14 cellular contexts compared by ENCODE assay signal in the genomic region with DNA sequence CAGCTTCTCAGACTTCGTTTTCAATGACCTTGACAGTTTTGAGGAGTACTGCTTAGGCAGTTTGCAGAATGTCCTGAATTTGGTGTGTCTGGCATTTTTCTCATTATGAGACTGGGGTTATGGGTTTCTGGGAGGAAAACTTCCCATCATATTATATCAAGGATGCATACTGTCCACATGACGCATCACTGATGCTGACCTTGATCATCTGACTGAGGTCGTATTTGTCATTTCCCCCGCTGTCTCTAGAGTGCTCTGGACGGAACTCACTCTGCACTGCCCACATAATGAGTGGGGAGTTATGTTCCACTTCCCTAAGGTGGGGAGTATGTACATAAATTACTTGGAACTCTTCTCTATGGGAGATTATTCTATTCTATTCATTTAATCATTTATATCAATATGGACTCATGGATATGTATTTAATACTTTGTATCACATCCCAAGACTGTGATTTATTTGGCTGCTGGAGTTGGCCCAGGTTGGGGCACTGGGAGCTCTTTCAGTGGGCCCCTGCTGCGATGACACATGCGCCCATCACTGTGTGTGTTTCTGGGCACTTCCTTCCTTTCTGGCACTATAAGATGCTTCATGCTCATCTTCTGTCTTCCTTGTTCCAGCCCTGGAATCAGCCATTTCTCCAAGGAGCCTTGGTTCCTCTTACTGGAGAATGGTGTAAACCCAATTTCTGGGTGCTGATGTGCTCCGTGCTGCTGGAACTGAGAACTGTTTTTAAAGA.
DNase-seq lines count a peak whose midpoint lies in the region; FAIRE-seq and TF ChIP-seq lines count a peak whose summit lies in the region.
"Had no signal": no experiment of that assay in that cellular context is flagged by ENCODE, and none has a peak within 500 bp of the region (broad histone marks: within the 10 kb centered on the region; RNA-seq: fewer than 3 reads in every experiment).

No MANE protein-coding gene starts in this region.

- peaks cover 2 to 9% of the 10 kb centered on the region in 2 donors for H3K4me1 ChIP-seq in kidney (ENCODE audit: control insufficient read depth in 1 of 2, insufficient read depth in 1 of 2, low read depth in 1 of 2, low read length in 2 of 2)
- H3K4me1 ChIP-seq: gastrocnemius medialis had no signal

- TF ChIP-seq CTCF in fibroblast of villous mesenchyme (IDR thresholded peaks at IDR 0.05; ENCODE audit: insufficient read depth, low read depth, low read length), result no peak
- no peak for TF ChIP-seq CTCF in kidney (IDR thresholded peaks at IDR 0.05; ENCODE audit: borderline replicate concordance, extremely low read depth, insufficient read depth)

- DNase-seq in A172 (ENCODE audit: low spot score), result peak; percentile 61
- DNase-seq in EL, result peak; percentile 51
- DNase-seq in T1000 (lab: John Stamatoyannopoulos, UW), result peak; percentile 6
- peak; percentile 72 for DNase-seq in fibroblast of villous mesenchyme (ENCODE audit: low read depth)
- DNase-seq in COR-L47 (lab: John Stamatoyannopoulos, UW), result no peak
- no peak for DNase-seq in RCC 7860 (ENCODE audit: low spot score)
- DNase-seq in kidney, result no peak
- DNase-seq in GM03348 (ENCODE audit: low spot score), result no peak
- DNase-seq: DMS79; effector memory CD8-positive, alpha-beta T cell; gastrocnemius medialis; immature natural killer cell; ovary; transverse colon had no signal

- H3K9ac ChIP-seq in kidney (ENCODE audit: low read length in 2 of 2), result no peak overlapping the region

- intact Hi-C loops in kidney (cut with DNase I), result no loop called here

- peaks cover 3 to 4% of the 10 kb centered on the region in 2 donors for H3K36me3 ChIP-seq in kidney (ENCODE audit: control insufficient read depth in 1 of 2, insufficient read depth in 2 of 2, low read length in 2 of 2)
- H3K36me3 ChIP-seq: gastrocnemius medialis, ovary had no signal

- H3K27ac ChIP-seq in kidney (ENCODE audit: low read depth in 2 of 2, low read length in 2 of 2), result no peak overlapping the region
- H3K27ac ChIP-seq: gastrocnemius medialis, ovary, transverse colon had no signal

- H3K9me3 ChIP-seq in kidney (ENCODE audit: control insufficient read depth in 1 of 2, low read length in 2 of 2), result no peaks in the 10 kb centered on the region
- H3K9me3 ChIP-seq: gastrocnemius medialis, ovary, transverse colon had no signal

- FAIRE-seq in RCC 7860 (lab: Jason Lieb, UNC), result no peak
- FAIRE-seq in kidney (lab: Jason Lieb, UNC), result no peak

- H3K4me3 ChIP-seq in fibroblast of villous mesenchyme (ENCODE audit: low read depth, low read length) (no peak overlapping the region), kidney (ENCODE audit: low read length in 2 of 2) (no peak overlapping the region)
- H3K4me3 ChIP-seq: gastrocnemius medialis, ovary, transverse colon had no signal

Comparison
In these comparisons a context has a peak if more than half of its experiments do, and no peak if none do; other contexts are left out.
1. DNase-seq: peak in A172 (single experiment), EL (single experiment), T1000 (single experiment) and fibroblast of villous mesenchyme (single experiment); none in COR-L47 (single experiment), RCC 7860 (single experiment), kidney (single experiment) and GM03348 (single experiment).